17 cellular contexts compared by ENCODE assay signal in genomic region chr19:13875824-13876223, GRCh38. TPM values are rescaled to one million over a fixed set of nuclear protein-coding genes. Genes with fewer than 3 reads are reported as not detected.
DNase-seq lines count a peak whose midpoint lies in the region; ATAC-seq and TF ChIP-seq lines count a peak whose summit lies in the region.
"Had no signal": no experiment of that assay in that cellular context is flagged by ENCODE, and none has a peak within 500 bp of the region (broad histone marks: within the 10 kb centered on the region; RNA-seq: fewer than 3 reads in every experiment).

No MANE protein-coding gene starts in this region.

- H2AK5ac ChIP-seq in mesendoderm (ENCODE audit: low read length) (no peak overlapping the region), trophoblast cell (ENCODE audit: low read length) (peak overlapping the region; percentile 12)

- no peak for ATAC-seq in SK-N-SH treated with all-trans-retinoic acid at 6 μM for 48 hours
- ATAC-seq in Right ventricle myocardium superior (ENCODE audit: poor library complexity): no peak
- ATAC-seq: CD8-positive, alpha-beta T cell had no signal

- no peak overlapping the region for H2AFZ ChIP-seq in SK-N-SH (ENCODE audit: low read depth)
- H2AFZ ChIP-seq in trophoblast cell (ENCODE audit: insufficient read depth, low read length, poor library complexity): no peak overlapping the region

- H3K4ac ChIP-seq in mesendoderm (ENCODE audit: low read depth, low read length) (no peak overlapping the region), trophoblast cell (ENCODE audit: low read depth, low read length) (no peak overlapping the region)

- H3K4me3 ChIP-seq in SK-N-SH (ENCODE audit: low read depth in 2 of 2, low read length in 1 of 2) (no peak overlapping the region), mesendoderm (ENCODE audit: low read length) (no peak overlapping the region), trophoblast cell (ENCODE audit: low read depth, low read length) (no peak overlapping the region), uterus (no peak overlapping the region)
- H3K4me3 ChIP-seq: BLaER1 had no signal

- DNase-seq in SK-N-SH (peak; percentile 18), mesendoderm (no peak), trophoblast cell (no peak), uterus (no peak), Right ventricle myocardium superior (no peak)
- DNase-seq: Caco-2; CD4-positive, CD25-positive, alpha-beta regulatory T cell; CD8-positive, alpha-beta T cell; DMS153; DND-41; GOT3; HCEC 1CT had no signal

- H4K8ac ChIP-seq in mesendoderm (ENCODE audit: low read depth, low read length) (no peak overlapping the region), trophoblast cell (ENCODE audit: low read depth, low read length) (no peak overlapping the region)

- H2BK5ac ChIP-seq in mesendoderm (ENCODE audit: low read length) (no peak overlapping the region), trophoblast cell (ENCODE audit: low read depth, low read length, poor library complexity) (no peak overlapping the region)

- H3K9me3 ChIP-seq in SK-N-SH (no peaks in the 10 kb centered on the region), trophoblast cell (ENCODE audit: insufficient read depth, low read depth, low read length) (peaks cover 3% of the 10 kb centered on the region), uterus (no peaks in the 10 kb centered on the region)
- H3K9me3 ChIP-seq: BLaER1, Caco-2 had no signal

- intact Hi-C loops in uterus (cut with DNase I; ENCODE audit: low total_unique reads): no loop called here
- intact Hi-C loops in Right ventricle myocardium superior (cut with DNase I): no loop called here

- no peak overlapping the region for H4K5ac ChIP-seq in mesendoderm (ENCODE audit: low read length)

- H2BK12ac ChIP-seq in trophoblast cell (ENCODE audit: low read length): no peak overlapping the region

- no peak for TF ChIP-seq RAD21 in SK-N-SH (IDR thresholded peaks at IDR 0.05; ENCODE audit: low read length)

- H3F3A ChIP-seq in SK-N-SH (replicated peaks; ENCODE audit: insufficient read depth): peaks cover 9% of the 10 kb centered on the region

- H3K14ac ChIP-seq in trophoblast cell (ENCODE audit: low read length): no peak overlapping the region

- H3K36me3 ChIP-seq in SK-N-SH (replicated peaks in 1 of 2; ENCODE audit: control insufficient read depth in 1 of 2, insufficient read depth in 2 of 2, low read length in 1 of 2): no peaks in the 10 kb centered on the region
- H3K36me3 ChIP-seq in mesendoderm (ENCODE audit: control insufficient read depth, insufficient read depth, low read length): no peaks in the 10 kb centered on the region
- H3K36me3 ChIP-seq in trophoblast cell (ENCODE audit: control insufficient read depth in 1 of 2, insufficient read depth in 2 of 2, low read length in 2 of 2): no peaks in the 10 kb centered on the region
- no peaks in the 10 kb centered on the region for H3K36me3 ChIP-seq in uterus
- H3K36me3 ChIP-seq: BLaER1 had no signal

- no peaks in the 10 kb centered on the region for H3K9me2 ChIP-seq in SK-N-SH

- H4K91ac ChIP-seq in trophoblast cell (ENCODE audit: low read depth, low read length): no peak overlapping the region

- H3K23ac ChIP-seq in mesendoderm (ENCODE audit: low read length): no peak overlapping the region
- no peak overlapping the region for H3K23ac ChIP-seq in trophoblast cell (ENCODE audit: low read length)

- H3K56ac ChIP-seq in mesendoderm (ENCODE audit: low read length): peak overlapping the region; percentile 10

- no peak overlapping the region for H2BK15ac ChIP-seq in mesendoderm (replicated peaks; ENCODE audit: low read depth)

- H2BK120ac ChIP-seq in mesendoderm (ENCODE audit: low read depth, low read length) (no peak overlapping the region), trophoblast cell (ENCODE audit: insufficient read depth, low read length, poor library complexity) (no peak overlapping the region)

- no peak overlapping the region for H3K27ac ChIP-seq in SK-N-SH (ENCODE audit: low read depth in 2 of 2, low read length in 1 of 2)
- no peak overlapping the region for H3K27ac ChIP-seq in mesendoderm (ENCODE audit: low read depth, low read length)
- H3K27ac ChIP-seq in trophoblast cell (ENCODE audit: low read depth, low read length): no peak overlapping the region
- no peak overlapping the region for H3K27ac ChIP-seq in uterus
- H3K27ac ChIP-seq: 22Rv1, BLaER1, C4-2B had no signal

- H3K79me1 ChIP-seq in mesendoderm (ENCODE audit: low read length) (no peaks in the 10 kb centered on the region), trophoblast cell (ENCODE audit: low read length) (peaks cover 13% of the 10 kb centered on the region)

- TF ChIP-seq EP300 in SK-N-SH (IDR thresholded peaks at IDR 0.05; ENCODE audit: borderline replicate concordance in 1 of 2, low read depth in 1 of 2, low read length in 1 of 2): no peak

- H4K20me1 ChIP-seq in SK-N-SH (ENCODE audit: insufficient read depth): no peaks in the 10 kb centered on the region
- H4K20me1 ChIP-seq: BLaER1 had no signal

- H3K4me1 ChIP-seq in SK-N-SH (ENCODE audit: control insufficient read depth in 1 of 2, insufficient read depth in 2 of 2, low read depth in 1 of 2, low read length in 1 of 2) (peaks cover 6 to 17% of the 10 kb centered on the region in 2 experiments; a peak in 3 of 4 replicates), mesendoderm (ENCODE audit: control insufficient read depth, low read depth, low read length) (peaks cover 6% of the 10 kb centered on the region), trophoblast cell (ENCODE audit: control insufficient read depth in 1 of 2, insufficient read depth in 2 of 2, low read length in 2 of 2) (peaks cover 20 to 26% of the 10 kb centered on the region in 2 experiments), uterus (peaks cover 0 to 6% of the 10 kb centered on the region in 2 donors)

- H3K4me2 ChIP-seq in SK-N-SH: no peak overlapping the region
- no peak overlapping the region for H3K4me2 ChIP-seq in mesendoderm (ENCODE audit: low read length)
- no peak overlapping the region for H3K4me2 ChIP-seq in trophoblast cell (ENCODE audit: low read length)
- H3K4me2 ChIP-seq: BLaER1 had no signal

- no peak overlapping the region for H3K9ac ChIP-seq in SK-N-SH
- no peak overlapping the region for H3K9ac ChIP-seq in mesendoderm (ENCODE audit: low read length)
- no peak overlapping the region for H3K9ac ChIP-seq in trophoblast cell (ENCODE audit: low read length)
- H3K9ac ChIP-seq: BLaER1 had no signal

- CTCF ChIA-PET in SK-N-SH (lab: Yijun Ruan, JAX): interaction anchor here (1.5 to 13.8 kb wide), 4 partner anchors 184 to 261 kb away, joined by 3 to 146 read pairs (median 22); partner anchors contain the start of genes ASF1B and MISP3

- no peaks in the 10 kb centered on the region for H3K27me3 ChIP-seq in SK-N-SH (ENCODE audit: insufficient read depth)
- H3K27me3 ChIP-seq in mesendoderm (ENCODE audit: insufficient read depth, low read length, poor library complexity): no peaks in the 10 kb centered on the region
- no peaks in the 10 kb centered on the region for H3K27me3 ChIP-seq in trophoblast cell (ENCODE audit: insufficient read depth, low read length)
- H3K27me3 ChIP-seq in uterus: peaks cover 0 to 3% of the 10 kb centered on the region in 2 donors

- no peak for TF ChIP-seq POLR2A in uterus (IDR thresholded peaks at IDR 0.05)

- no peak overlapping the region for H4K12ac ChIP-seq in trophoblast cell (ENCODE audit: low read depth, low read length)

- WGBS in SK-N-SH (ENCODE audit: low lambda C conversion rate): 96% methylated on average over 3 of the region's 5 CpGs
- WGBS in mesendoderm (ENCODE audit: extremely low coverage, insufficient coverage, low lambda C conversion rate): no CpG with 5 or more reads among the region's 5 CpGs
- WGBS in trophoblast cell (ENCODE audit: extremely low coverage, insufficient coverage, insufficient read length): no CpG with 5 or more reads among the region's 5 CpGs

- H3K18ac ChIP-seq in mesendoderm (ENCODE audit: low read length): no peak overlapping the region
- no peak overlapping the region for H3K18ac ChIP-seq in trophoblast cell (ENCODE audit: low read length)

- H3K79me2 ChIP-seq in SK-N-SH (ENCODE audit: insufficient read depth) (no peaks in the 10 kb centered on the region), mesendoderm (ENCODE audit: control insufficient read depth, insufficient read depth, low read length) (no peaks in the 10 kb centered on the region), trophoblast cell (ENCODE audit: control insufficient read depth, insufficient read depth, low read length, poor library complexity) (no peaks in the 10 kb centered on the region)

- TF ChIP-seq CTCF in SK-N-SH (IDR thresholded peaks at IDR 0.05) (no peak), uterus (IDR thresholded peaks at IDR 0.05) (no peak)

- POLR2A ChIA-PET in SK-N-SH (lab: Yijun Ruan, JAX): interaction anchor here (1.0 to 1.5 kb wide), 2 partner anchors 128 to 198 kb away, joined by 3 to 6 read pairs; a partner anchor contains a TSS

TF ChIP-seq in SK-N-SH, 30 proteins besides CTCF, POLR2A, EP300 and RAD21 (continues in another document):
- no peak for TF ChIP-seq TAF1 (IDR thresholded peaks at IDR 0.05; ENCODE audit: borderline replicate concordance, low read depth, low read length)
- TF ChIP-seq RFX5 (IDR thresholded peaks at IDR 0.05; ENCODE audit: low read length): no peak

TF ChIP-seq in SK-N-SH treated with all-trans-retinoic acid at 6 μM for 48 hours, 23 proteins besides CTCF, POLR2A, EP300 and RAD21 (continues in another document):
- TF ChIP-seq ZNF70 (CRISPR knock-in tag; IDR thresholded peaks at IDR 0.05): no peak

RNA-seq across cellular contexts. Expression of gene NANOS3, which starts 1.1 kb away (rescaled TPM):
- 0.53 and 0.57 TPM in 2 replicates for polyA plus RNA-seq in SK-N-SH (2012; rRNA removed)
- 0.63 and 0.71 TPM in 2 replicates for polyA plus RNA-seq in SK-N-SH (2012; cell fraction: cytosol; rRNA removed)
- 1.7 and 4.4 TPM in 2 replicates for polyA plus RNA-seq in SK-N-SH (2012; cell fraction: nucleus; rRNA removed)
- polyA plus RNA-seq in mesendoderm (2013, experiment 1 of 2): 1.2 TPM
- polyA plus RNA-seq in mesendoderm (2013, experiment 2 of 2): 0.85 TPM
- 1.8 and 2.0 TPM in 2 replicates for polyA plus RNA-seq in trophoblast cell (2013)
- total RNA-seq in uterus (1 to 10 TPM in 1 of 4 donors, not detected in 3; 1.2 TPM), Right ventricle myocardium superior (1.8 TPM)
- total RNA-seq: B cell; Caco-2; CD4-positive, CD25-positive, alpha-beta regulatory T cell; CD8-positive, alpha-beta T cell had no signal
- polyA plus RNA-seq: CD4-positive, CD25-positive, alpha-beta regulatory T cell had no signal

RNA-seq across cellular contexts. Expression of gene BRME1, which starts 30.1 kb away (rescaled TPM):
- 1.5 and 1.8 TPM in 2 replicates for polyA plus RNA-seq in SK-N-SH (2012; rRNA removed)
- 0.51 and 0.89 TPM in 2 replicates for polyA plus RNA-seq in SK-N-SH (2012; cell fraction: cytosol; rRNA removed)
- polyA plus RNA-seq in SK-N-SH (2012; cell fraction: nucleus; rRNA removed): 5.1 and 5.3 TPM in 2 replicates
- polyA plus RNA-seq in mesendoderm (2013, experiment 1 of 2): 2.2 TPM
- 1.8 TPM for polyA plus RNA-seq in mesendoderm (2013, experiment 2 of 2)
- polyA plus RNA-seq in trophoblast cell (2013): 1.1 TPM in 2 replicates
- total RNA-seq in uterus (1 to 10 TPM in 3 of 4 donors, not detected in 1; 4.8 to 7.7 (median 5.8) TPM), Right ventricle myocardium superior (0.81 TPM)

RNA-seq across cellular contexts. Expression of gene CC2D1A, which starts 30.2 kb away (rescaled TPM):
- polyA plus RNA-seq in SK-N-SH (2012; rRNA removed): 18.7 and 24.2 TPM in 2 replicates
- polyA plus RNA-seq in SK-N-SH (2012; cell fraction: cytosol; rRNA removed): 8.1 and 13.2 TPM in 2 replicates
- 97.6 and 109 TPM in 2 replicates for polyA plus RNA-seq in SK-N-SH (2012; cell fraction: nucleus; rRNA removed)
- polyA plus RNA-seq in mesendoderm (2013, experiment 1 of 2): 12.2 TPM
- 12.1 TPM for polyA plus RNA-seq in mesendoderm (2013, experiment 2 of 2)
- 17.6 and 17.8 TPM in 2 replicates for polyA plus RNA-seq in trophoblast cell (2013)
- total RNA-seq in uterus (10 to 100 TPM in 2 of 4 donors, 1 to 10 TPM in 2; 3.2 to 44.4 (median 13.2) TPM), Right ventricle myocardium superior (20.0 TPM)
